In the genomic region with DNA sequence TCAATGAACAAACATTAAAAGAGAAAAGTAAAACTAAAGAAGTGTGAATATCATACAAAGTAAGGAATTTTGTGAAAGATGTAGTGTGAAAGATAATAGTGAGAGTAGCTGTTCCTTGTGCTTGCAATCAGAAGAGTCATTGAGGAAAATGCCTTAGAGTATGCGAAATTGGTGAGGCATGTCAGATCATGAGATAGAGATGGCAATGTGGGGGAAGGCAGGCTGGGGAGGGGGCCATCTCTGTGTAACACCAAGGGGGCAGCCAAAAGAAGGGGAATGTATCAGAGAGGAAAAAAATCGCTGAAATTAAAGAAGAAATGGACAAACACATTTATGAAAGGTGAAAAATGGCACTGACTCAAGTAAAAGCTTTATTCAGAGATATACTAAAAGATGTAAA, we compare ENCODE assay signal across 22 cellular contexts.
"Had no signal": no experiment of that assay in that cellular context is flagged by ENCODE, and none has a peak within 500 bp of the region (broad histone marks: within the 10 kb centered on the region; RNA-seq: fewer than 3 reads in every experiment).

No MANE protein-coding gene starts in this region.

- H3K36me3 ChIP-seq: brain microvascular endothelial cell, cardiac muscle cell, SJSA1 had no signal

- ATAC-seq: activated T-cell treated with anti-CD3 and anti-CD28 coated beads, Interleukin-2, amount 50 U/mL, for 4 hours; T-helper 17 cell had no signal

- DNase-seq: activated CD4-positive, alpha-beta memory T cell treated with anti-CD3 and anti-CD28 coated beads for 36 hours; activated CD4-positive, alpha-beta T cell treated with anti-CD3 and anti-CD28 coated beads, Interleukin-2, amount 10 ng/mL, durations not matched to agents 7 days and 5 days; activated CD4-positive, CD25-positive, alpha-beta regulatory T cell; activated CD8-positive, alpha-beta memory T cell treated with anti-CD3 and anti-CD28 coated beads for 24 hours; activated gamma-delta T cell; activated naive CD4-positive, alpha-beta T cell treated with anti-CD3 and anti-CD28 coated beads for 36 hours; activated T-cell treated with anti-CD3 and anti-CD28 coated beads, Interleukin-2, amount 50 U/mL, for 4 hours; amygdala; brain microvascular endothelial cell; MM.1S; NCI-H1105; NCI-H1436 treated with DMSO at 0.1 percent for 48 hours; NCI-H187; NCI-H2081; NCI-H510A treated with DMSO at 0.1 percent for 48 hours; T-helper 17 cell; T1000 had no signal

- H3K27me3 ChIP-seq: brain microvascular endothelial cell, cardiac muscle cell had no signal

- H3K27ac ChIP-seq: brain microvascular endothelial cell, cardiac muscle cell, SJSA1 had no signal

- H3K27ac Mint-ChIP-seq: activated CD4-positive, alpha-beta memory T cell treated with anti-CD3 and anti-CD28 coated beads for 36 hours; activated CD4-positive, alpha-beta T cell treated with anti-CD3 and anti-CD28 coated beads, Interleukin-2, amount 10 ng/mL, durations not matched to agents 7 days and 5 days; activated naive CD4-positive, alpha-beta T cell treated with anti-CD3 and anti-CD28 coated beads for 36 hours; activated naive CD8-positive, alpha-beta T cell; T-helper 17 cell had no signal

- H3K9me3 Mint-ChIP-seq: activated CD4-positive, alpha-beta T cell treated with anti-CD3 and anti-CD28 coated beads, Interleukin-2, amount 10 ng/mL, durations not matched to agents 7 days and 5 days; activated naive CD4-positive, alpha-beta T cell treated with anti-CD3 and anti-CD28 coated beads for 36 hours; activated T-cell treated with anti-CD3 and anti-CD28 coated beads, Interleukin-2, amount 50 U/mL, for 4 hours had no signal

- H3K36me3 Mint-ChIP-seq: activated CD4-positive, alpha-beta memory T cell treated with anti-CD3 and anti-CD28 coated beads for 36 hours had no signal

- H3K4me1 Mint-ChIP-seq: activated CD4-positive, alpha-beta T cell treated with anti-CD3 and anti-CD28 coated beads, Interleukin-2, amount 10 ng/mL, durations not matched to agents 7 days and 5 days had no signal

- H3K4me1 ChIP-seq: SJSA1 had no signal

- H3K27me3 Mint-ChIP-seq: activated CD4-positive, alpha-beta T cell treated with anti-CD3 and anti-CD28 coated beads, Interleukin-2, amount 10 ng/mL, durations not matched to agents 7 days and 5 days; activated naive CD8-positive, alpha-beta T cell had no signal

- FAIRE-seq: RCC 7860, TTC549 had no signal

- H3K4me3 ChIP-seq: cardiac muscle cell, SJSA1 had no signal

- H3K4me3 Mint-ChIP-seq: activated CD4-positive, alpha-beta memory T cell treated with anti-CD3 and anti-CD28 coated beads for 36 hours; activated CD4-positive, alpha-beta T cell treated with anti-CD3 and anti-CD28 coated beads, Interleukin-2, amount 10 ng/mL, durations not matched to agents 7 days and 5 days; activated naive CD4-positive, alpha-beta T cell treated with anti-CD3 and anti-CD28 coated beads for 36 hours; activated naive CD8-positive, alpha-beta T cell; activated T-cell treated with anti-CD3 and anti-CD28 coated beads, Interleukin-2, amount 50 U/mL, for 4 hours; T-helper 17 cell had no signal
